ENCODE assay signal across 30 cellular contexts in the genomic region with DNA sequence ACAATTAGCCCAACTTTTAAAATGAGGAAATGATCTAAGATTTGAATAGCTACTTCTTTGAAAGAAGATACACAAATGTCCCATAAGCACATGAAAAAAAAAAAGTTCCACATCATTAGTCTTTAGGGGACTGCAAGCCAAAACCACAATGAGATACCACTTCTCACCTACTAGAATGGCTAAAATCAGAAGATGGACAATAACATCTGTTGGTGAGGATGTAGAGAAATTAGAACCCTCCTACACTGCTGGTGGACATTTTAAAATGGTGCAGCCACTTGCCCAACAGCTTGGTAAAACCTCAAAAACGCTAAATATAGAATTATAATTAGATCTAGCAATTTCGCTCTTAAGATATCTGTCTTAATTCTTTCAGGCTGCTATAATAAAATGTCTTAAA.
"Had no signal": no experiment of that assay in that cellular context is flagged by ENCODE, and none has a peak within 500 bp of the region (broad histone marks: within the 10 kb centered on the region; RNA-seq: fewer than 3 reads in every experiment).

No MANE protein-coding gene starts in this region.

- H3K4me3 ChIP-seq: coronary artery, dorsolateral prefrontal cortex, gastrocnemius medialis, heart left ventricle had no signal

- H3K27me3 ChIP-seq: brain microvascular endothelial cell, foreskin keratinocyte, gastrocnemius medialis, heart left ventricle had no signal

- DNase-seq: activated CD4-positive, alpha-beta memory T cell treated with anti-CD3 and anti-CD28 coated beads, Interleukin-2, amount 10 ng/mL, durations not matched to agents 7 days and 5 days; activated CD4-positive, alpha-beta T cell treated with anti-CD3 and anti-CD28 coated beads for 1 hour; activated CD4-positive, alpha-beta T cell treated with anti-CD3 and anti-CD28 coated beads for 4 hours; activated CD4-positive, alpha-beta T cell treated with anti-CD3 and anti-CD28 coated beads, Interleukin-2, amount 10 ng/mL, durations not matched to agents 7 days and 5 days; activated CD4-positive, alpha-beta T cell treated with anti-CD3 and anti-CD28 coated beads, Interleukin-2, amount 50 U/mL, for 4 hours; activated effector memory CD4-positive, alpha-beta T cell treated with Interleukin-2 at 50 U/mL for 16 hours; activated gamma-delta T cell treated with Interleukin-2 at 50 U/mL for 16 hours; activated naive CD4-positive, alpha-beta T cell treated with anti-CD3 and anti-CD28 coated beads, Interleukin-2, amount 50 U/mL, for 16 hours; activated naive CD4-positive, alpha-beta T cell treated with Interleukin-2 at 50 U/mL for 16 hours; activated T-cell treated with anti-CD3 and anti-CD28 coated beads, Interleukin-2, amount 50 U/mL, for 4 hours; amniotic stem cell; anterior cingulate cortex; brain microvascular endothelial cell; dorsolateral prefrontal cortex; effector memory CD4-positive, alpha-beta T cell; endodermal cell; gastrocnemius medialis; glutamatergic neuron; heart left ventricle; T-helper 1 cell; T-helper 17 cell; T1000 had no signal

- FAIRE-seq: astrocyte, bronchial epithelial cell had no signal

- ATAC-seq: activated T-cell treated with anti-CD3 and anti-CD28 coated beads, Interleukin-2, amount 50 U/mL, for 4 hours; activated T-helper 17 cell treated with anti-CD3 and anti-CD28 coated beads, Interleukin-2, amount 50 U/mL, for 72 hours; esophagus mucosa; foreskin keratinocyte; gastrocnemius medialis; heart left ventricle; T-helper 17 cell; WTC11 had no signal

- H3K9me3 ChIP-seq: gastrocnemius medialis had no signal

- H3K4me1 ChIP-seq: foreskin keratinocyte, gastrocnemius medialis, heart left ventricle had no signal

- H3K36me3 ChIP-seq: brain microvascular endothelial cell, gastrocnemius medialis, heart left ventricle had no signal

- H3K27ac ChIP-seq: brain microvascular endothelial cell, coronary artery, dorsolateral prefrontal cortex, foreskin keratinocyte, gastrocnemius medialis, heart left ventricle, VCaP had no signal
